Comparison of ENCODE assay signal across 21 cellular contexts in genomic region chr6:5937516-5937915, GRCh38.
DNase-seq lines count a peak whose midpoint lies in the region; TF ChIP-seq lines count a peak whose summit lies in the region.
"Had no signal": no experiment of that assay in that cellular context is flagged by ENCODE, and none has a peak within 500 bp of the region (broad histone marks: within the 10 kb centered on the region; RNA-seq: fewer than 3 reads in every experiment).

No MANE protein-coding gene starts in this region.

- H4K20me1 ChIP-seq in neural progenitor cell (ENCODE audit: low read depth) = no peaks in the 10 kb centered on the region

- H3K9ac ChIP-seq in neural progenitor cell = no peak overlapping the region
- H3K9ac ChIP-seq: KMS-11 had no signal

- H3K27ac ChIP-seq in neural progenitor cell = no peak overlapping the region
- H3K27ac ChIP-seq: C4-2B, HL-60, KMS-11, Peyer's patch, SK-N-MC had no signal

- peak overlapping the region; percentile 63 for H2AFZ ChIP-seq in neural progenitor cell (replicated peaks)

- H3K4me3 Mint-ChIP-seq in brain (peak overlapping the region in 2 of 5 experiments; percentile 59 to 63), neural progenitor cell (no peak overlapping the region)
- H3K4me3 Mint-ChIP-seq: H9, T-cell had no signal

- DNase-seq in BE2C = peak; percentile 32
- peak; percentile 35 for DNase-seq in NCI-H1092 treated with DMSO at 0.1 percent for 48 hours (lab: John Stamatoyannopoulos, UW)
- no peak for DNase-seq in neural progenitor cell (ENCODE audit: low spot score)
- no peak for DNase-seq in activated CD4-positive, alpha-beta T cell treated with anti-CD3 and anti-CD28 coated beads, Interleukin-2, amount 50 U/mL, for 48 hours
- DNase-seq in NCI-H82 (lab: John Stamatoyannopoulos, UW) = no peak
- DNase-seq in globus pallidus (ENCODE audit: low spot score) = no peak
- no peak for DNase-seq in GM13976 (ENCODE audit: low spot score)
- DNase-seq: DMS79 treated with DMSO at 0.1 percent for 48 hours; H9; NCI-H1048; NCI-H187 treated with DMSO at 0.1 percent for 48 hours; NCI-H345; NCI-H526 treated with DMSO at 0.1 percent for 48 hours; NK-92 treated with Interleukin-12 subunit alpha and Interleukin-12 subunit beta, amount 100 ng/mL, for 24 hours; Peyer's patch; T-cell had no signal

- H3K4me3 ChIP-seq in BE2C (ENCODE audit: low read depth, low read length) (peak overlapping the region; percentile 16), neural progenitor cell (no peak overlapping the region)
- H3K4me3 ChIP-seq: Peyer's patch, SK-N-MC had no signal

- no peaks in the 10 kb centered on the region for H3F3A ChIP-seq in neural progenitor cell (ENCODE audit: low read depth)

- H3K36me3 Mint-ChIP-seq in brain (no peaks in the 10 kb centered on the region), neural progenitor cell (no peaks in the 10 kb centered on the region)
- H3K36me3 Mint-ChIP-seq: T-cell had no signal

- H3K27me3 Mint-ChIP-seq in brain (peaks cover 5% of the 10 kb centered on the region), neural progenitor cell (ENCODE audit: insufficient read depth, low read depth) (no peaks in the 10 kb centered on the region)

- TF ChIP-seq CTCF in BE2C (IDR thresholded peaks at IDR 0.05; ENCODE audit: low read depth, low read length) (no peak), brain (conservative IDR thresholded peaks at IDR 0.05) (no peak), neural progenitor cell (IDR thresholded peaks at IDR 0.05) (no peak), GM13976 (IDR thresholded peaks at IDR 0.05; ENCODE audit: borderline replicate concordance, control extremely low read depth, extremely low read depth, insufficient read depth, missing control alignments) (no peak)

- H3K4me1 ChIP-seq in BE2C (peaks cover 10% of the 10 kb centered on the region; the same call in 1 of the 2 replicates), neural progenitor cell (peaks cover 13% of the 10 kb centered on the region)
- H3K4me1 ChIP-seq: Peyer's patch had no signal

- H3K9me3 Mint-ChIP-seq in brain (peaks cover 0 to 22% (median 12%) of the 10 kb centered on the region in 5 experiments), neural progenitor cell (peaks cover 3% of the 10 kb centered on the region)

- H3K36me3 ChIP-seq in BE2C (no peaks in the 10 kb centered on the region), neural progenitor cell (no peaks in the 10 kb centered on the region)
- H3K36me3 ChIP-seq: Peyer's patch had no signal

- H3K9me3 ChIP-seq in BE2C (no peaks in the 10 kb centered on the region), neural progenitor cell (ENCODE audit: low read depth) (no peaks in the 10 kb centered on the region)
- H3K9me3 ChIP-seq: Peyer's patch had no signal

- peaks cover 23% of the 10 kb centered on the region for H3K4me1 Mint-ChIP-seq in brain
- peaks cover 8% of the 10 kb centered on the region for H3K4me1 Mint-ChIP-seq in neural progenitor cell
- H3K4me1 Mint-ChIP-seq: T-cell had no signal

- H3K27ac Mint-ChIP-seq in brain (peak overlapping the region; percentile 37 to 88 (median 62)), neural progenitor cell (no peak overlapping the region)
- H3K27ac Mint-ChIP-seq: H9, T-cell had no signal

- H3K79me2 ChIP-seq in neural progenitor cell (ENCODE audit: low read depth) = no peaks in the 10 kb centered on the region

- no peak overlapping the region for H3K4me2 ChIP-seq in neural progenitor cell
- H3K4me2 ChIP-seq: KMS-11 had no signal

- H3K27me3 ChIP-seq in BE2C = no peaks in the 10 kb centered on the region
- H3K27me3 ChIP-seq in neural progenitor cell = no peaks in the 10 kb centered on the region
- H3K27me3 ChIP-seq: Peyer's patch had no signal

- in situ Hi-C loops in GM13976 (cut with MboI; ENCODE audit: low sequenced_read_pairs, unreplicated experiment) = no loop called here

Comparison
In these comparisons a context has a peak if more than half of its experiments do, and no peak if none do; other contexts are left out.
1. DNase-seq: peak in BE2C (single experiment) and NCI-H1092 treated with DMSO at 0.1 percent for 48 hours (single experiment); none in neural progenitor cell (single experiment), activated CD4-positive, alpha-beta T cell treated with anti-CD3 and anti-CD28 coated beads, Interleukin-2, amount 50 U/mL, for 48 hours (0 of 2), NCI-H82 (single experiment), globus pallidus (single experiment) and GM13976 (single experiment).